8 cellular contexts compared by ENCODE assay signal in genomic region chr10:100987685-100988049, GRCh38. TPM values are rescaled to one million over a fixed set of nuclear protein-coding genes. Genes with fewer than 3 reads are reported as not detected.
DNase-seq lines count a peak whose midpoint lies in the region; ATAC-seq, FAIRE-seq and TF ChIP-seq lines count a peak whose summit lies in the region.

No MANE protein-coding gene starts in this region.

- H3K9me3 ChIP-seq in SJSA1 (replicated peaks) (no peaks in the 10 kb centered on the region), small intestine (ENCODE audit: control insufficient read depth, low read depth) (no peaks in the 10 kb centered on the region)

- TF ChIP-seq CTCF in fibroblast of villous mesenchyme (IDR thresholded peaks at IDR 0.05; ENCODE audit: insufficient read depth, low read depth, low read length) = no peak

- H3K27ac ChIP-seq in SJSA1 = no peak overlapping the region
- peak overlapping the region in 1 of 2 donors; percentile 83 for H3K27ac ChIP-seq in small intestine (ENCODE audit: low read depth in 1 of 2, low read length in 1 of 2)

- ATAC-seq in GM19438 (IDR thresholded peaks at IDR 0.05; ENCODE audit: low read depth, unreplicated experiment) (peak; percentile 18), HG02759 (IDR thresholded peaks at IDR 0.05; ENCODE audit: unreplicated experiment) (no peak), HG03108 (IDR thresholded peaks at IDR 0.05; ENCODE audit: unreplicated experiment) (no peak)

- FAIRE-seq in small intestine (lab: Jason Lieb, UNC) (no peak), GM19239 (lab: Jason Lieb, UNC) (no peak)

- no peak for DNase-seq in SJSA1 (ENCODE audit: low read depth in 1 of 2, low spot score in 2 of 2)
- DNase-seq in fibroblast of villous mesenchyme (ENCODE audit: low read depth) = no peak
- no peak for DNase-seq in small intestine
- DNase-seq in SW 1271 (lab: John Stamatoyannopoulos, UW) = no peak
- no peak for DNase-seq in GM19239 (ENCODE audit: insufficient read length, low spot score)

- H3K36me3 ChIP-seq in SJSA1 = peaks cover 63% of the 10 kb centered on the region
- peaks cover 2 to 4% of the 10 kb centered on the region in 2 donors for H3K36me3 ChIP-seq in small intestine (ENCODE audit: control insufficient read depth in 2 of 2, insufficient read depth in 2 of 2, low read length in 2 of 2)

- H3K27me3 ChIP-seq in SJSA1 (replicated peaks) (no peaks in the 10 kb centered on the region), small intestine (ENCODE audit: control insufficient read depth in 2 of 2, insufficient read depth in 2 of 2, low read length in 2 of 2) (no peaks in the 10 kb centered on the region)

- WGBS in small intestine, 3 donors = 1% methylated on average over 15 of the region's 15 CpGs

- H3K4me1 ChIP-seq in SJSA1 (replicated peaks) (peaks cover 16% of the 10 kb centered on the region), small intestine (ENCODE audit: control insufficient read depth in 2 of 2, insufficient read depth in 1 of 2, low read depth in 1 of 2, low read length in 1 of 2) (peaks cover 3 to 5% of the 10 kb centered on the region in 2 donors)

- H3K4me3 ChIP-seq in SJSA1 (peak overlapping the region; percentile 90), fibroblast of villous mesenchyme (ENCODE audit: low read depth, low read length) (peak overlapping the region; percentile 99), small intestine (ENCODE audit: low read depth in 1 of 2, low read length in 2 of 2) (peak overlapping the region; percentile 80 to 92)

RNA-seq across cellular contexts. Expression of gene TWNK, which starts 0.3 kb away (rescaled TPM):
- 4.3 and 7.5 TPM in 2 replicates for total RNA-seq in SJSA1 (2014; rRNA removed; shearing (Covaris generic))
- 3.2 and 3.9 TPM in 2 replicates for total RNA-seq in fibroblast of villous mesenchyme
- polyA plus RNA-seq in small intestine = 1 to 10 TPM; 1.6 to 7.7 (median 1.8) TPM

RNA-seq across cellular contexts. Expression of gene MRPL43, which starts 0.4 kb away (rescaled TPM):
- 63.7 and 69.4 TPM in 2 replicates for total RNA-seq in SJSA1 (2014; rRNA removed; shearing (Covaris generic))
- total RNA-seq in fibroblast of villous mesenchyme = 51.8 and 67.3 TPM in 2 replicates
- polyA plus RNA-seq in small intestine = 100 to 1,000 TPM; 106 to 122 (median 108) TPM

RNA-seq across cellular contexts. Expression of gene LZTS2, which starts 11.9 kb away (rescaled TPM):
- total RNA-seq in SJSA1 (2014; rRNA removed; shearing (Covaris generic)) = 70.0 and 72.8 TPM in 2 replicates
- total RNA-seq in fibroblast of villous mesenchyme = 87.7 and 134 TPM in 2 replicates
- 10 to 100 TPM; 13.6 to 41.3 (median 16.8) TPM for polyA plus RNA-seq in small intestine

RNA-seq across cellular contexts. Expression of gene SEMA4G, which starts 18.4 kb away (rescaled TPM):
- total RNA-seq in SJSA1 (2014; rRNA removed; shearing (Covaris generic)) = 0.42 and 0.88 TPM in 2 replicates
- 0.43 and 0.64 TPM in 2 replicates for total RNA-seq in fibroblast of villous mesenchyme
- 100 to 1,000 TPM in 1 of 3 donors, 10 to 100 TPM in 2; 44.9 to 147 (median 61.1) TPM for polyA plus RNA-seq in small intestine

RNA-seq across cellular contexts. Expression of gene PDZD7, which starts 43.3 kb away (rescaled TPM):
- 0.50 and 1.3 TPM in 2 replicates for total RNA-seq in SJSA1 (2014; rRNA removed; shearing (Covaris generic))
- total RNA-seq in fibroblast of villous mesenchyme = 1.7 and 1.9 TPM in 2 replicates
- polyA plus RNA-seq in small intestine = 10 to 100 TPM in 2 of 3 donors, 1 to 10 TPM in 1; 3.1 to 38.5 (median 19.2) TPM
